13 cellular contexts compared by ENCODE assay signal in the genomic region with DNA sequence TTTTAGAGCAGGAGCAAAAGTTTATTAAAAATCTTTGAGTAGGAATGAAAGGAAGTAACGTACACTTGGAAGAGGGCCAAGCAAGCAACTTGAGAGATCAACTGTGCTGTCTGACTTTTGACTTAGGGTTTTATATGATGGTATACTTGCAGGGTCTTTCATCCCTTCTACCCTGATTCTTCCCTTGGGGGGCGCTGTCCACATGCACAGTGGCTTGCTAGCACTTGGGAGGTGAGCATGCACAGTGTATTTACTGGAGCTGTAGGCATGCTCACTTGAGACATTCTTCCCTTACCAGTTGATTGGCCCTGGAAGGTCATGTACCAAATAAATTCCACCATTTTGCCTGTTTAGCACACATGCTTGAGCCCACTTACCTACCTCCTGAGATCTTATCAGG.
"Had no signal": no experiment of that assay in that cellular context is flagged by ENCODE, and none has a peak within 500 bp of the region (broad histone marks: within the 10 kb centered on the region; RNA-seq: fewer than 3 reads in every experiment).

No MANE protein-coding gene starts in this region.

- H3K27ac ChIP-seq: adrenal gland, psoas muscle, spleen had no signal

- H3K4me3 ChIP-seq: adrenal gland, psoas muscle, spleen had no signal

- H3K4me3 Mint-ChIP-seq: central memory CD8-positive, alpha-beta T cell; dendritic cell treated with granulocyte-macrophage colony-stimulating factor and Interleukin-4, amounts not matched to agents 40 ng/mL and 50 ng/mL, for 4 days; memory B cell; natural killer cell treated with Interleukin-12 subunit alpha and Interleukin-12 subunit beta and Interleukin-15 and Interleukin-18, amount 100 ng/mL, for 72 hours had no signal

- H3K27me3 ChIP-seq: adrenal gland, spleen had no signal

- DNase-seq: activated naive CD4-positive, alpha-beta T cell treated with anti-CD3 and anti-CD28 coated beads, Interleukin-2, amount 50 U/mL, for 16 hours; psoas muscle; spleen; stimulated activated CD4-positive, alpha-beta T cell treated with anti-CD3 and anti-CD28 coated beads, Interleukin-1b, Interleukin-23, amount 100 ng/mL, for 48 hours; stimulated activated naive CD4-positive, alpha-beta T cell; substantia nigra had no signal

- H3K27me3 Mint-ChIP-seq: central memory CD8-positive, alpha-beta T cell; dendritic cell treated with granulocyte-macrophage colony-stimulating factor and Interleukin-4, amounts not matched to agents 40 ng/mL and 50 ng/mL, for 4 days; memory B cell; natural killer cell treated with Interleukin-12 subunit alpha and Interleukin-12 subunit beta and Interleukin-15 and Interleukin-18, amount 100 ng/mL, for 72 hours had no signal

- H3K36me3 ChIP-seq: adrenal gland, spleen had no signal

- H3K9me3 ChIP-seq: adrenal gland, psoas muscle had no signal

- H3K9me3 Mint-ChIP-seq: memory B cell; natural killer cell treated with Interleukin-12 subunit alpha and Interleukin-12 subunit beta and Interleukin-15 and Interleukin-18, amount 100 ng/mL, for 72 hours had no signal

- ATAC-seq: left lobe of liver; natural killer cell treated with Interleukin-12 subunit alpha and Interleukin-12 subunit beta and Interleukin-15 and Interleukin-18, amount 100 ng/mL, for 72 hours; psoas muscle; sciatic nerve had no signal

- H3K36me3 Mint-ChIP-seq: memory B cell; natural killer cell treated with Interleukin-12 subunit alpha and Interleukin-12 subunit beta and Interleukin-15 and Interleukin-18, amount 100 ng/mL, for 72 hours had no signal

- H3K27ac Mint-ChIP-seq: dendritic cell treated with granulocyte-macrophage colony-stimulating factor and Interleukin-4, amounts not matched to agents 40 ng/mL and 50 ng/mL, for 4 days; memory B cell; natural killer cell treated with Interleukin-12 subunit alpha and Interleukin-12 subunit beta and Interleukin-15 and Interleukin-18, amount 100 ng/mL, for 72 hours had no signal

- H3K4me1 Mint-ChIP-seq: central memory CD8-positive, alpha-beta T cell; memory B cell had no signal

- H3K4me1 ChIP-seq: adrenal gland, psoas muscle, spleen had no signal
